Comparison of ENCODE assay signal across 22 cellular contexts in genomic region chr11:116642481-116642880, GRCh38.
"Had no signal": no experiment of that assay in that cellular context is flagged by ENCODE, and none has a peak within 500 bp of the region (broad histone marks: within the 10 kb centered on the region; RNA-seq: fewer than 3 reads in every experiment).

No MANE protein-coding gene starts in this region.

- H3K9me3 ChIP-seq: gastrocnemius medialis, lower lobe of right lung, mucosa of descending colon had no signal

- H3K4me1 Mint-ChIP-seq: mesothelial cell of epicardium; naive thymus-derived CD8-positive, alpha-beta T cell had no signal

- H3K27ac Mint-ChIP-seq: mesothelial cell of epicardium; naive B cell; naive thymus-derived CD8-positive, alpha-beta T cell had no signal

- H3K4me3 ChIP-seq: coronary artery, dorsolateral prefrontal cortex, esophagus muscularis mucosa, gastrocnemius medialis, heart right ventricle, left lung, lower lobe of right lung, mucosa of descending colon had no signal

- H3K36me3 ChIP-seq: esophagus muscularis mucosa, gastrocnemius medialis, heart right ventricle, left lung, lower lobe of right lung had no signal

- H3K27ac ChIP-seq: coronary artery, dorsolateral prefrontal cortex, esophagus muscularis mucosa, gastrocnemius medialis, heart right ventricle, left lung, lower lobe of right lung had no signal

- ATAC-seq: mucosa of descending colon; naive thymus-derived CD8-positive, alpha-beta T cell had no signal

- H3K9me3 Mint-ChIP-seq: mesothelial cell of epicardium had no signal

- H3K36me3 Mint-ChIP-seq: mesothelial cell of epicardium; naive B cell; naive thymus-derived CD8-positive, alpha-beta T cell had no signal

- H3K4me3 Mint-ChIP-seq: mesothelial cell of epicardium; naive B cell; naive thymus-derived CD8-positive, alpha-beta T cell had no signal

- H3K4me1 ChIP-seq: esophagus muscularis mucosa, gastrocnemius medialis, heart right ventricle, left lung, lower lobe of right lung had no signal

- DNase-seq: dermis blood vessel endothelial cell; dorsolateral prefrontal cortex; effector CD4-positive, alpha-beta T cell; effector memory CD4-positive, alpha-beta T cell; foreskin fibroblast; foreskin melanocyte; gastrocnemius medialis; glutamatergic neuron; head of caudate nucleus; heart right ventricle; hippocampal formation; left cardiac atrium; left lung; left ventricle myocardium superior; lower lobe of right lung; mesenchymal stem cell; mucosa of descending colon; naive B cell had no signal
